In genomic region chr9:123597073-123597472, GRCh38 we compare ENCODE assay signal across 35 cellular contexts.
"Had no signal": no experiment of that assay in that cellular context is flagged by ENCODE, and none has a peak within 500 bp of the region (broad histone marks: within the 10 kb centered on the region; RNA-seq: fewer than 3 reads in every experiment).

No MANE protein-coding gene starts in this region.

- H3K9me3 Mint-ChIP-seq: activated B cell treated with CpG ODN at 0.5 μM for 24 hours; activated CD4-positive, alpha-beta memory T cell treated with anti-CD3 and anti-CD28 coated beads for 36 hours; activated CD4-positive, alpha-beta T cell treated with anti-CD3 and anti-CD28 coated beads, Interleukin-2, amount 10 ng/mL, durations not matched to agents 24 days and 14 days; activated CD8-positive, alpha-beta T cell treated with anti-CD3 and anti-CD28 coated beads for 36 hours; activated naive CD4-positive, alpha-beta T cell treated with anti-CD3 and anti-CD28 coated beads for 36 hours; activated naive CD4-positive, alpha-beta T cell treated with anti-CD3 and anti-CD28 coated beads, Interleukin-2, amount 50 U/mL, for 72 hours; activated naive CD8-positive, alpha-beta T cell treated with anti-CD3 and anti-CD28 coated beads for 36 hours; activated T-cell treated with anti-CD3 and anti-CD28 coated beads, Interleukin-2, amount 50 U/mL, for 4 hours; activated T-cell treated with anti-CD3 and anti-CD28 coated beads, Interleukin-2, amount 50 U/mL, for 72 hours; activated T-helper 1 cell treated with anti-CD3 and anti-CD28 coated beads, Interleukin-12 subunit alpha, Interleukin-12 subunit beta, Interleukin-2, Interleukin-4 antibody, amounts not matched to agents 30 ng/mL and 10 ng/mL and 1 ng/mL, durations not matched to agents 14 hours and 24 hours and 36 hours; activated T-helper 17 cell treated with anti-CD3 and anti-CD28 coated beads, Interleukin-2, amount 50 U/mL, for 72 hours; T-helper 1 cell treated with Interleukin-12 subunit alpha and Interleukin-12 subunit beta and Interleukin-4 antibody, amounts not matched to agents 30 μg/mL and 1 μg/mL, for 36 hours; T-helper 2 cell treated with Interferon-gamma antibody and Interleukin-4, amounts not matched to agents 5 μg/mL and 100 μg/mL, for 36 hours had no signal

- H3K9me3 ChIP-seq: adrenal gland, body of pancreas, breast epithelium had no signal

- H3K36me3 ChIP-seq: adrenal gland, brain microvascular endothelial cell, breast epithelium had no signal

- H3K27ac Mint-ChIP-seq: activated B cell treated with CpG ODN at 0.5 μM for 24 hours; activated CD4-positive, alpha-beta memory T cell treated with anti-CD3 and anti-CD28 coated beads for 36 hours; activated CD4-positive, alpha-beta T cell treated with anti-CD3 and anti-CD28 coated beads, Interleukin-2, amount 10 ng/mL, durations not matched to agents 24 days and 14 days; activated CD8-positive, alpha-beta T cell treated with anti-CD3 and anti-CD28 coated beads for 36 hours; activated naive CD4-positive, alpha-beta T cell treated with anti-CD3 and anti-CD28 coated beads for 36 hours; activated naive CD4-positive, alpha-beta T cell treated with anti-CD3 and anti-CD28 coated beads, Interleukin-2, amount 50 U/mL, for 72 hours; activated naive CD8-positive, alpha-beta T cell treated with anti-CD3 and anti-CD28 coated beads for 36 hours; activated T-cell treated with anti-CD3 and anti-CD28 coated beads, Interleukin-2, amount 50 U/mL, for 72 hours; activated T-helper 1 cell treated with anti-CD3 and anti-CD28 coated beads, Interleukin-12 subunit alpha, Interleukin-12 subunit beta, Interleukin-2, Interleukin-4 antibody, amounts not matched to agents 30 ng/mL and 10 ng/mL and 1 ng/mL, durations not matched to agents 14 hours and 24 hours and 36 hours; activated T-helper 17 cell treated with anti-CD3 and anti-CD28 coated beads, Interleukin-2, amount 50 U/mL, for 72 hours; T-helper 1 cell treated with Interleukin-12 subunit alpha and Interleukin-12 subunit beta and Interleukin-4 antibody, amounts not matched to agents 30 μg/mL and 1 μg/mL, for 36 hours; T-helper 2 cell treated with Interferon-gamma antibody and Interleukin-4, amounts not matched to agents 5 μg/mL and 100 μg/mL, for 36 hours had no signal

- DNase-seq: activated B cell treated with CpG ODN at 0.5 μM for 24 hours; activated CD4-positive, alpha-beta memory T cell treated with anti-CD3 and anti-CD28 coated beads for 36 hours; activated CD4-positive, alpha-beta T cell treated with anti-CD3 and anti-CD28 coated beads for 4 hours; activated CD4-positive, alpha-beta T cell treated with anti-CD3 and anti-CD28 coated beads, Interleukin-2, amount 10 ng/mL, durations not matched to agents 24 days and 14 days; activated CD4-positive, alpha-beta T cell treated with anti-CD3 and anti-CD28 coated beads, Interleukin-2, amount 50 U/mL, for 1 hour; activated CD4-positive, alpha-beta T cell treated with anti-CD3 and anti-CD28 coated beads, Interleukin-2, amount 50 U/mL, for 4 hours; activated CD4-positive, CD25-positive, alpha-beta regulatory T cell treated with anti-CD3 and anti-CD28 coated beads, Interleukin-2, amount 50 U/mL, for 72 hours; activated CD8-positive, alpha-beta memory T cell treated with anti-CD3 and anti-CD28 coated beads, Interleukin-2, amount 50 U/mL, for 4 hours; activated CD8-positive, alpha-beta T cell treated with anti-CD3 and anti-CD28 coated beads for 36 hours; activated effector memory CD4-positive, alpha-beta T cell treated with anti-CD3 and anti-CD28 coated beads, Interleukin-2, amount 50 U/mL, for 16 hours; activated gamma-delta T cell treated with Interleukin-2 at 50 U/mL for 16 hours; activated naive CD4-positive, alpha-beta T cell; activated naive CD4-positive, alpha-beta T cell treated with anti-CD3 and anti-CD28 coated beads for 36 hours; activated naive CD4-positive, alpha-beta T cell treated with anti-CD3 and anti-CD28 coated beads, Interleukin-2, amount 50 U/mL, for 16 hours; activated naive CD8-positive, alpha-beta T cell treated with anti-CD3 and anti-CD28 coated beads for 36 hours; activated T-cell treated with anti-CD3 and anti-CD28 coated beads for 4 hours; activated T-cell treated with anti-CD3 and anti-CD28 coated beads, Interleukin-2, amount 50 U/mL, for 1 hour; activated T-cell treated with anti-CD3 and anti-CD28 coated beads, Interleukin-2, amount 50 U/mL, for 4 hours; activated T-cell treated with anti-CD3 and anti-CD28 coated beads, Interleukin-2, amount 50 U/mL, for 72 hours; adrenal gland; amniotic stem cell; aorta; body of pancreas; brain microvascular endothelial cell; central memory CD4-positive, alpha-beta T cell; T-helper 1 cell; T-helper 2 cell; T-helper 9 cell had no signal

- H3K4me3 Mint-ChIP-seq: activated B cell treated with CpG ODN at 0.5 μM for 24 hours; activated CD4-positive, alpha-beta memory T cell treated with anti-CD3 and anti-CD28 coated beads for 36 hours; activated CD4-positive, alpha-beta T cell treated with anti-CD3 and anti-CD28 coated beads, Interleukin-2, amount 10 ng/mL, durations not matched to agents 24 days and 14 days; activated CD8-positive, alpha-beta T cell treated with anti-CD3 and anti-CD28 coated beads for 36 hours; activated naive CD4-positive, alpha-beta T cell treated with anti-CD3 and anti-CD28 coated beads for 36 hours; activated naive CD8-positive, alpha-beta T cell treated with anti-CD3 and anti-CD28 coated beads for 36 hours; activated T-cell treated with anti-CD3 and anti-CD28 coated beads, Interleukin-2, amount 50 U/mL, for 4 hours; activated T-cell treated with anti-CD3 and anti-CD28 coated beads, Interleukin-2, amount 50 U/mL, for 72 hours; activated T-helper 1 cell treated with anti-CD3 and anti-CD28 coated beads, Interleukin-12 subunit alpha, Interleukin-12 subunit beta, Interleukin-2, Interleukin-4 antibody, amounts not matched to agents 30 ng/mL and 10 ng/mL and 1 ng/mL, durations not matched to agents 14 hours and 24 hours and 36 hours; activated T-helper 17 cell treated with anti-CD3 and anti-CD28 coated beads, Interleukin-2, amount 50 U/mL, for 72 hours; T-helper 1 cell treated with Interleukin-12 subunit alpha and Interleukin-12 subunit beta and Interleukin-4 antibody, amounts not matched to agents 30 μg/mL and 1 μg/mL, for 36 hours; T-helper 2 cell treated with Interferon-gamma antibody and Interleukin-4, amounts not matched to agents 5 μg/mL and 100 μg/mL, for 36 hours had no signal

- H3K27me3 ChIP-seq: adrenal gland, body of pancreas, brain microvascular endothelial cell, breast epithelium had no signal

- H3K27ac ChIP-seq: adrenal gland, body of pancreas, brain microvascular endothelial cell, breast epithelium, VCaP had no signal

- H3K4me1 Mint-ChIP-seq: activated B cell treated with CpG ODN at 0.5 μM for 24 hours; activated CD4-positive, alpha-beta T cell treated with anti-CD3 and anti-CD28 coated beads, Interleukin-2, amount 10 ng/mL, durations not matched to agents 24 days and 14 days; activated T-helper 17 cell treated with anti-CD3 and anti-CD28 coated beads, Interleukin-2, amount 50 U/mL, for 72 hours had no signal

- ATAC-seq: activated CD8-positive, alpha-beta T cell treated with anti-CD3 and anti-CD28 coated beads for 36 hours; activated naive CD4-positive, alpha-beta T cell treated with anti-CD3 and anti-CD28 coated beads, Interleukin-2, amount 50 U/mL, for 72 hours; activated T-cell treated with anti-CD3 and anti-CD28 coated beads, Interleukin-2, amount 50 U/mL, for 4 hours; activated T-cell treated with anti-CD3 and anti-CD28 coated beads, Interleukin-2, amount 50 U/mL, for 72 hours; activated T-helper 17 cell treated with anti-CD3 and anti-CD28 coated beads, Interleukin-2, amount 50 U/mL, for 72 hours; body of pancreas had no signal

- H3K36me3 Mint-ChIP-seq: activated naive CD4-positive, alpha-beta T cell treated with anti-CD3 and anti-CD28 coated beads, Interleukin-2, amount 50 U/mL, for 72 hours had no signal

- H3K27me3 Mint-ChIP-seq: activated B cell treated with CpG ODN at 0.5 μM for 24 hours; activated CD4-positive, alpha-beta memory T cell treated with anti-CD3 and anti-CD28 coated beads for 36 hours; activated CD4-positive, alpha-beta T cell treated with anti-CD3 and anti-CD28 coated beads, Interleukin-2, amount 10 ng/mL, durations not matched to agents 24 days and 14 days; activated CD8-positive, alpha-beta T cell treated with anti-CD3 and anti-CD28 coated beads for 36 hours; activated naive CD8-positive, alpha-beta T cell treated with anti-CD3 and anti-CD28 coated beads for 36 hours; activated T-helper 17 cell treated with anti-CD3 and anti-CD28 coated beads, Interleukin-2, amount 50 U/mL, for 72 hours had no signal

- H3K4me1 ChIP-seq: adrenal gland, body of pancreas, breast epithelium had no signal

- H3K4me3 ChIP-seq: adrenal gland, body of pancreas, breast epithelium had no signal
